ENCODE assay signal across 8 cellular contexts in the genomic region with DNA sequence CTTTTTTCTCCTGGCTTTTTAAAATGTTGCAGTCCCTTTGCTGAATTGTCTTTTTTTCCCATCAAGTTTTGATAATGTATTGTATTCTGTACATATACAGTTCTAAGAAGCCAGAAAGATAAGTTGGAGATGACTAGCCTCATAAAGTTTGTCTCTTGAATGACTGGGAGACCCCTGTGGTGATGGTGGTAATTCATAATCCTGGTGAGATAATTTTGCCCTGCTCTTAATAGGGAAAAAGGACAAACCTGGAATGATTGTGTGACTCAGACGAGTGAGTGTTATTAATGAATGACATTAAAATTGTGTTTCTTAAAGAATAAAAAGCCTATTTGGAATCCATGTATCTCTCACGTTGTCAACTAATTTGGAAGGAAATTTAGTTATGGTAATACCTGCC. TPM values are rescaled to one million over a fixed set of nuclear protein-coding genes. Genes with fewer than 3 reads are reported as not detected.
DNase-seq lines count a peak whose midpoint lies in the region; ATAC-seq and TF ChIP-seq lines count a peak whose summit lies in the region.

No MANE protein-coding gene starts in this region.

- H3K36me3 Mint-ChIP-seq in activated T-helper 2 cell treated with anti-CD3 and anti-CD28 coated beads, Interferon-gamma antibody, Interleukin-2, Interleukin-4, amounts not matched to agents 10 μg/mL and 5 μg/mL and 100 μg/mL, durations not matched to agents 14 hours and 24 hours and 36 hours (ENCODE audit: low read depth), result peaks cover 29% of the 10 kb centered on the region

- H3K9me3 ChIP-seq in left ventricle myocardium inferior (replicated peaks), result no peaks in the 10 kb centered on the region
- H3K9me3 ChIP-seq in upper lobe of right lung, result no peaks in the 10 kb centered on the region
- H3K9me3 ChIP-seq in tibial nerve, result no peaks in the 10 kb centered on the region

- no peak for TF ChIP-seq EP300 in tibial nerve (IDR thresholded peaks at IDR 0.05)

- H3K4me3 ChIP-seq in left ventricle myocardium inferior (peak overlapping the region; percentile 95), kidney epithelial cell (ENCODE audit: low read depth, low read length) (peak overlapping the region; percentile 72), upper lobe of right lung (peak overlapping the region; percentile 69), tibial nerve (peak overlapping the region in 1 of 4 donors; percentile 87)

- WGBS in tibial nerve, 2 donors, result 70 to 74% methylated on average over 2 of the region's 2 CpGs

- H3K9me3 Mint-ChIP-seq in activated T-helper 2 cell treated with anti-CD3 and anti-CD28 coated beads, Interferon-gamma antibody, Interleukin-2, Interleukin-4, amounts not matched to agents 10 μg/mL and 5 μg/mL and 100 μg/mL, durations not matched to agents 14 hours and 24 hours and 36 hours, result no peaks in the 10 kb centered on the region

- H3K36me3 ChIP-seq in left ventricle myocardium inferior, result peaks cover 6% of the 10 kb centered on the region
- no peaks in the 10 kb centered on the region for H3K36me3 ChIP-seq in kidney epithelial cell (ENCODE audit: control insufficient read depth, insufficient read depth, low read length)
- no peaks in the 10 kb centered on the region for H3K36me3 ChIP-seq in upper lobe of right lung
- H3K36me3 ChIP-seq in tibial nerve, result peaks cover 0 to 4% (median 0%) of the 10 kb centered on the region in 3 donors

- peaks cover 25% of the 10 kb centered on the region for H3K4me1 Mint-ChIP-seq in activated T-helper 2 cell treated with anti-CD3 and anti-CD28 coated beads, Interferon-gamma antibody, Interleukin-2, Interleukin-4, amounts not matched to agents 10 μg/mL and 5 μg/mL and 100 μg/mL, durations not matched to agents 14 hours and 24 hours and 36 hours (ENCODE audit: low read depth)

- H3K27ac Mint-ChIP-seq in activated T-helper 2 cell treated with anti-CD3 and anti-CD28 coated beads, Interferon-gamma antibody, Interleukin-2, Interleukin-4, amounts not matched to agents 10 μg/mL and 5 μg/mL and 100 μg/mL, durations not matched to agents 14 hours and 24 hours and 36 hours, result peak overlapping the region; percentile 66

- TF ChIP-seq POLR2A in tibial nerve (IDR thresholded peaks at IDR 0.05), result no peak

- intact Hi-C loops in left ventricle myocardium inferior (cut with micrococcal nuclease), result no loop called here
- intact Hi-C loops in left ventricle myocardium superior (cut with micrococcal nuclease), result no loop called here
- intact Hi-C loops in activated T-helper 2 cell treated with anti-CD3 and anti-CD28 coated beads, Interferon-gamma antibody, Interleukin-2, Interleukin-4, amounts not matched to agents 10 μg/mL and 5 μg/mL and 100 μg/mL, durations not matched to agents 14 hours and 24 hours and 36 hours (cut with micrococcal nuclease), result loop anchor here (5.0 kb wide), 1 partner anchor 676 kb away; a partner anchor contains a TSS
- intact Hi-C loops in upper lobe of right lung (cut with DNase I), result no loop called here

- H3K4me3 Mint-ChIP-seq in activated T-helper 2 cell treated with anti-CD3 and anti-CD28 coated beads, Interferon-gamma antibody, Interleukin-2, Interleukin-4, amounts not matched to agents 10 μg/mL and 5 μg/mL and 100 μg/mL, durations not matched to agents 14 hours and 24 hours and 36 hours (ENCODE audit: low read depth), result peak overlapping the region; percentile 99

- peaks cover 2% of the 10 kb centered on the region for H3K27me3 Mint-ChIP-seq in activated T-helper 2 cell treated with anti-CD3 and anti-CD28 coated beads, Interferon-gamma antibody, Interleukin-2, Interleukin-4, amounts not matched to agents 10 μg/mL and 5 μg/mL and 100 μg/mL, durations not matched to agents 14 hours and 24 hours and 36 hours (ENCODE audit: low read depth)

- H3K4me1 ChIP-seq in left ventricle myocardium inferior (peaks cover 34% of the 10 kb centered on the region), upper lobe of right lung (peaks cover 10% of the 10 kb centered on the region), tibial nerve (peaks cover 0 to 23% (median 7%) of the 10 kb centered on the region in 4 donors)

- DNase-seq in left ventricle myocardium inferior (no peak), left ventricle myocardium superior (no peak), kidney epithelial cell (ENCODE audit: low read depth) (no peak), upper lobe of right lung (no peak), substantia nigra (lab: John Stamatoyannopoulos, UW) (no peak), tibial nerve (ENCODE audit: low spot score in 2 of 2) (no peak)
- DNase-seq in activated T-helper 2 cell treated with anti-CD3 and anti-CD28 coated beads, Interferon-gamma antibody, Interleukin-2, Interleukin-4, amounts not matched to agents 10 μg/mL and 5 μg/mL and 100 μg/mL, durations not matched to agents 14 hours and 24 hours and 36 hours (ENCODE audit: low spot score), result no peak
- no peak for DNase-seq in effector CD8-positive, alpha-beta T cell (lab: John Stamatoyannopoulos, UW)

- no peak overlapping the region for H3K27ac ChIP-seq in left ventricle myocardium inferior (replicated peaks)
- H3K27ac ChIP-seq in upper lobe of right lung, result no peak overlapping the region
- H3K27ac ChIP-seq in substantia nigra (ENCODE audit: low read depth, low read length, poor library complexity, severe bottlenecking), result no peak overlapping the region
- peak overlapping the region in 2 of 4 donors; percentile 88 to 90 for H3K27ac ChIP-seq in tibial nerve

- no peaks in the 10 kb centered on the region for H3K27me3 ChIP-seq in left ventricle myocardium inferior (ENCODE audit: low read depth)
- no peaks in the 10 kb centered on the region for H3K27me3 ChIP-seq in kidney epithelial cell (ENCODE audit: control insufficient read depth, insufficient read depth, low read length)
- no peaks in the 10 kb centered on the region for H3K27me3 ChIP-seq in upper lobe of right lung
- H3K27me3 ChIP-seq in tibial nerve, result no peaks in the 10 kb centered on the region

- TF ChIP-seq CTCF in left ventricle myocardium inferior (IDR thresholded peaks at IDR 0.05; ENCODE audit: borderline replicate concordance) (no peak), kidney epithelial cell (IDR thresholded peaks at IDR 0.05; ENCODE audit: insufficient read depth, low read length, poor library complexity, severe bottlenecking) (no peak), upper lobe of right lung (IDR thresholded peaks at IDR 0.05) (no peak), tibial nerve (IDR thresholded peaks at IDR 0.05) (no peak)

- ATAC-seq in left ventricle myocardium superior, result no peak
- no peak for ATAC-seq in upper lobe of right lung

RNA-seq across cellular contexts. Expression of a gene that starts 1.2 kb away (rescaled TPM):
- total RNA-seq in left ventricle myocardium inferior (48.1 TPM), left ventricle myocardium superior (54.1 TPM), kidney epithelial cell (34.6 and 39.0 TPM in 2 replicates), upper lobe of right lung (23.9 TPM), tibial nerve (10 to 100 TPM; 31.2 to 40.6 (median 33.4) TPM)
- 49.1 and 56.0 TPM in 2 replicates for total RNA-seq in activated T-helper 2 cell treated with anti-CD3 and anti-CD28 coated beads, Interferon-gamma antibody, Interleukin-2, Interleukin-4, amounts not matched to agents 10 μg/mL and 5 μg/mL and 100 μg/mL, durations not matched to agents 14 hours and 24 hours and 36 hours

RNA-seq across cellular contexts. Expression of a gene that starts 58.7 kb away (rescaled TPM):
- 13.1 TPM for total RNA-seq in left ventricle myocardium inferior
- 14.5 TPM for total RNA-seq in left ventricle myocardium superior
- 174 and 182 TPM in 2 replicates for total RNA-seq in activated T-helper 2 cell treated with anti-CD3 and anti-CD28 coated beads, Interferon-gamma antibody, Interleukin-2, Interleukin-4, amounts not matched to agents 10 μg/mL and 5 μg/mL and 100 μg/mL, durations not matched to agents 14 hours and 24 hours and 36 hours
- 9.2 and 12.6 TPM in 2 replicates for total RNA-seq in kidney epithelial cell
- total RNA-seq in upper lobe of right lung, result 21.3 TPM
- 10 to 100 TPM; 13.3 to 18.4 (median 16.7) TPM for total RNA-seq in tibial nerve
